ENCODE assay signal across 12 cellular contexts in the genomic region with DNA sequence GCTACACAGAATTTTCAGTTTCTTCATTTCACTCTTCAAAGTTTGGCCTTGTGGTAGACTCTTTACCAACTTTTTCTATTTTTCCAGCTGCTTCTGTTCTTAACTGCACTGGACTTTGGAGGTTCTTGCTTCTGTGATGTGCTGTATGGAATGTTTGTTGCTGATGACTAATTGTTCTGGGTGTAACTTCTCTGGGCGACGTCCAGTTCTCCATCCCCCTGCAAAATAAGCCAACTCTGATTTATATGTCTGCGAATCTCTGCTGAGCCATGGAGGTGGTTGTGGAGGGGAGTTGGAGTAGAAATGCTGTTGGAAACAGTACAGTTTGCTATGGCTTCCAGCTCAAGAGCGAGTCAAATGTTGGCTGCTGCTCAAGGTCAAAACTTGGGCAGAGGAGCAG.
DNase-seq lines count a peak whose midpoint lies in the region; ATAC-seq lines count a peak whose summit lies in the region.
"Had no signal": no experiment of that assay in that cellular context is flagged by ENCODE, and none has a peak within 500 bp of the region (broad histone marks: within the 10 kb centered on the region; RNA-seq: fewer than 3 reads in every experiment).

No MANE protein-coding gene starts in this region.

- intact Hi-C loops in left ventricle myocardium superior (cut with micrococcal nuclease), result no loop called here

- ATAC-seq in left ventricle myocardium superior (peak; percentile 83), HG03095 (IDR thresholded peaks at IDR 0.05; ENCODE audit: unreplicated experiment) (no peak), GM18520 (IDR thresholded peaks at IDR 0.05; ENCODE audit: unreplicated experiment) (no peak)
- ATAC-seq: stimulated activated naive CD8-positive, alpha-beta T cell treated with anti-CD3 and anti-CD28 coated beads, Interleukin-15, Interleukin-2, amounts not matched to agents 100 U/mL and 50 U/mL, for 24 hours had no signal

- DNase-seq in HCEC 1CT (peak; percentile 77), amniotic epithelial cell (ENCODE audit: low read depth) (peak; percentile 93), left ventricle myocardium superior (no peak), stromal cell of bone marrow (ENCODE audit: low read depth) (peak; percentile 89), NCI-H446 treated with DMSO at 0.1 percent for 48 hours (lab: John Stamatoyannopoulos, UW) (no peak)
- DNase-seq: activated CD4-positive, alpha-beta T cell treated with anti-CD3 and anti-CD28 coated beads, Interleukin-2, amount 10 ng/mL, durations not matched to agents 7 days and 5 days; activated naive CD8-positive, alpha-beta T cell treated with anti-CD3 and anti-CD28 coated beads for 36 hours; GDM1; NCI-H2029; stimulated activated naive CD8-positive, alpha-beta T cell treated with anti-CD3 and anti-CD28 coated beads, Interleukin-15, Interleukin-2, amounts not matched to agents 100 U/mL and 50 U/mL, for 24 hours had no signal

Comparison
In these comparisons a context has a peak if more than half of its experiments do, and no peak if none do; other contexts are left out.
1. DNase-seq: peak in HCEC 1CT (single experiment), amniotic epithelial cell (single experiment) and stromal cell of bone marrow (single experiment); none in left ventricle myocardium superior (single experiment) and NCI-H446 treated with DMSO at 0.1 percent for 48 hours (single experiment).